ENCODE assay signal across 30 cellular contexts in genomic region chr12:125201940-125202339, GRCh38. TPM values are rescaled to one million over a fixed set of nuclear protein-coding genes. Genes with fewer than 3 reads are reported as not detected.
"Had no signal": no experiment of that assay in that cellular context is flagged by ENCODE, and none has a peak within 500 bp of the region (broad histone marks: within the 10 kb centered on the region; RNA-seq: fewer than 3 reads in every experiment).

No MANE protein-coding gene starts in this region.

- H3K4me3 ChIP-seq: esophagus muscularis mucosa, gastroesophageal sphincter, heart right ventricle had no signal

- DNase-seq: activated CD4-positive, alpha-beta memory T cell treated with anti-CD3 and anti-CD28 coated beads, Interleukin-2, amount 10 ng/mL, durations not matched to agents 7 days and 5 days; activated CD4-positive, alpha-beta T cell treated with anti-CD3 and anti-CD28 coated beads for 1 hour; activated CD4-positive, alpha-beta T cell treated with anti-CD3 and anti-CD28 coated beads for 4 hours; activated CD4-positive, alpha-beta T cell treated with anti-CD3 and anti-CD28 coated beads, Interleukin-2, amount 10 ng/mL, durations not matched to agents 7 days and 5 days; activated CD4-positive, alpha-beta T cell treated with anti-CD3 and anti-CD28 coated beads, Interleukin-2, amount 50 U/mL, for 4 hours; activated CD8-positive, alpha-beta memory T cell treated with anti-CD3 and anti-CD28 coated beads, Interleukin-2, amount 50 U/mL, for 48 hours; activated gamma-delta T cell; activated naive CD4-positive, alpha-beta T cell; activated naive CD4-positive, alpha-beta T cell treated with anti-CD3 and anti-CD28 coated beads, Interleukin-2, amount 10 ng/mL, durations not matched to agents 7 days and 5 days; activated T-cell treated with anti-CD3 and anti-CD28 coated beads for 4 hours; activated T-cell treated with anti-CD3 and anti-CD28 coated beads, Interleukin-2, amount 50 U/mL, for 24 hours; activated T-cell treated with anti-CD3 and anti-CD28 coated beads, Interleukin-2, amount 50 U/mL, for 72 hours; amniotic stem cell; anterior cingulate cortex; brain microvascular endothelial cell; caudate nucleus; cortex of kidney; dermis blood vessel endothelial cell; effector CD4-positive, alpha-beta T cell; effector memory CD8-positive, alpha-beta T cell; erythroblast; foreskin melanocyte; heart right ventricle; T-helper 2 cell had no signal

- H3K9me3 Mint-ChIP-seq: activated CD4-positive, alpha-beta memory T cell treated with anti-CD3 and anti-CD28 coated beads, Interleukin-2, amount 10 ng/mL, durations not matched to agents 7 days and 5 days; activated CD4-positive, alpha-beta T cell treated with anti-CD3 and anti-CD28 coated beads, Interleukin-2, amount 10 ng/mL, durations not matched to agents 7 days and 5 days; activated naive CD4-positive, alpha-beta T cell treated with anti-CD3 and anti-CD28 coated beads, Interleukin-2, amount 10 ng/mL, durations not matched to agents 7 days and 5 days; activated T-cell treated with anti-CD3 and anti-CD28 coated beads, Interleukin-2, amount 50 U/mL, for 24 hours; activated T-cell treated with anti-CD3 and anti-CD28 coated beads, Interleukin-2, amount 50 U/mL, for 72 hours; effector memory CD8-positive, alpha-beta T cell had no signal

- H3K27ac ChIP-seq: brain microvascular endothelial cell, esophagus muscularis mucosa, gastroesophageal sphincter, heart right ventricle had no signal

- FAIRE-seq: astrocyte, colon had no signal

- H3K4me1 Mint-ChIP-seq: activated CD4-positive, alpha-beta memory T cell treated with anti-CD3 and anti-CD28 coated beads, Interleukin-2, amount 10 ng/mL, durations not matched to agents 7 days and 5 days; activated CD4-positive, alpha-beta T cell treated with anti-CD3 and anti-CD28 coated beads, Interleukin-2, amount 10 ng/mL, durations not matched to agents 7 days and 5 days; activated naive CD4-positive, alpha-beta T cell treated with anti-CD3 and anti-CD28 coated beads, Interleukin-2, amount 10 ng/mL, durations not matched to agents 7 days and 5 days had no signal

- H3K4me3 Mint-ChIP-seq: activated CD4-positive, alpha-beta memory T cell treated with anti-CD3 and anti-CD28 coated beads, Interleukin-2, amount 10 ng/mL, durations not matched to agents 7 days and 5 days; activated CD4-positive, alpha-beta T cell treated with anti-CD3 and anti-CD28 coated beads, Interleukin-2, amount 10 ng/mL, durations not matched to agents 7 days and 5 days; activated naive CD4-positive, alpha-beta T cell treated with anti-CD3 and anti-CD28 coated beads, Interleukin-2, amount 10 ng/mL, durations not matched to agents 7 days and 5 days; activated naive CD8-positive, alpha-beta T cell; activated T-cell treated with anti-CD3 and anti-CD28 coated beads, Interleukin-2, amount 50 U/mL, for 24 hours; activated T-cell treated with anti-CD3 and anti-CD28 coated beads, Interleukin-2, amount 50 U/mL, for 72 hours; effector memory CD8-positive, alpha-beta T cell had no signal

- H3K27ac Mint-ChIP-seq: activated CD4-positive, alpha-beta memory T cell treated with anti-CD3 and anti-CD28 coated beads, Interleukin-2, amount 10 ng/mL, durations not matched to agents 7 days and 5 days; activated CD4-positive, alpha-beta T cell treated with anti-CD3 and anti-CD28 coated beads, Interleukin-2, amount 10 ng/mL, durations not matched to agents 7 days and 5 days; activated naive CD4-positive, alpha-beta T cell treated with anti-CD3 and anti-CD28 coated beads, Interleukin-2, amount 10 ng/mL, durations not matched to agents 7 days and 5 days; activated naive CD8-positive, alpha-beta T cell; activated T-cell treated with anti-CD3 and anti-CD28 coated beads, Interleukin-2, amount 50 U/mL, for 24 hours; activated T-cell treated with anti-CD3 and anti-CD28 coated beads, Interleukin-2, amount 50 U/mL, for 72 hours; effector memory CD8-positive, alpha-beta T cell had no signal

- H3K36me3 Mint-ChIP-seq: activated naive CD4-positive, alpha-beta T cell treated with anti-CD3 and anti-CD28 coated beads, Interleukin-2, amount 10 ng/mL, durations not matched to agents 7 days and 5 days; activated naive CD8-positive, alpha-beta T cell had no signal

- ATAC-seq: activated T-cell treated with anti-CD3 and anti-CD28 coated beads, Interleukin-2, amount 50 U/mL, for 72 hours; effector memory CD8-positive, alpha-beta T cell; gastroesophageal sphincter; heart right ventricle had no signal

- H3K27me3 ChIP-seq: brain microvascular endothelial cell had no signal

- H3K4me1 ChIP-seq: esophagus muscularis mucosa, gastroesophageal sphincter, heart right ventricle had no signal

- H3K36me3 ChIP-seq: brain microvascular endothelial cell, esophagus muscularis mucosa, gastroesophageal sphincter, heart right ventricle had no signal

RNA-seq across cellular contexts. Expression of gene TMEM132B, which starts 15.8 kb away (rescaled TPM):
- total RNA-seq: activated CD4-positive, alpha-beta memory T cell treated with anti-CD3 and anti-CD28 coated beads, Interleukin-2, amount 10 ng/mL, durations not matched to agents 7 days and 5 days; activated CD4-positive, alpha-beta T cell treated with anti-CD3 and anti-CD28 coated beads, Interleukin-2, amount 10 ng/mL, durations not matched to agents 7 days and 5 days; activated T-cell treated with anti-CD3 and anti-CD28 coated beads, Interleukin-2, amount 50 U/mL, for 72 hours; T-helper 1 cell treated with Interleukin-12 subunit alpha and Interleukin-12 subunit beta and Interleukin-4 antibody, amounts not matched to agents 30 ng/mL and 1 ng/mL, for 36 hours had no signal
